15 cellular contexts compared by ENCODE assay signal in genomic region chr11:106424111-106424510, GRCh38.
DNase-seq lines count a peak whose midpoint lies in the region; ATAC-seq, FAIRE-seq and TF ChIP-seq lines count a peak whose summit lies in the region.
"Had no signal": no experiment of that assay in that cellular context is flagged by ENCODE, and none has a peak within 500 bp of the region (broad histone marks: within the 10 kb centered on the region; RNA-seq: fewer than 3 reads in every experiment).

No MANE protein-coding gene starts in this region.

- ATAC-seq in effector memory CD8-positive, alpha-beta T cell (replicated peaks): no peak
- ATAC-seq in activated T-helper 17 cell treated with anti-CD3 and anti-CD28 coated beads, Interleukin-2, amount 50 U/mL, for 72 hours (replicated peaks): no peak
- ATAC-seq: GM12878 had no signal

- dilution Hi-C loops in endothelial cell of umbilical vein (cut with MboI; ENCODE audit: extremely low pct_ligation_motif_present, low sequenced_read_pairs): no loop called here

- H3K4me1 Mint-ChIP-seq in effector memory CD8-positive, alpha-beta T cell (ENCODE audit: low read depth in 2 of 2): no peaks in the 10 kb centered on the region
- no peaks in the 10 kb centered on the region for H3K4me1 Mint-ChIP-seq in activated T-helper 17 cell treated with anti-CD3 and anti-CD28 coated beads, Interleukin-2, amount 50 U/mL, for 72 hours
- H3K4me1 Mint-ChIP-seq: activated naive CD4-positive, alpha-beta T cell treated with anti-CD3 and anti-CD28 coated beads, Interleukin-2, amount 50 U/mL, for 24 hours; naive B cell had no signal

- no peaks in the 10 kb centered on the region for H3K27me3 Mint-ChIP-seq in effector memory CD8-positive, alpha-beta T cell
- no peaks in the 10 kb centered on the region for H3K27me3 Mint-ChIP-seq in activated T-helper 17 cell treated with anti-CD3 and anti-CD28 coated beads, Interleukin-2, amount 50 U/mL, for 72 hours
- H3K27me3 Mint-ChIP-seq: activated naive CD4-positive, alpha-beta T cell treated with anti-CD3 and anti-CD28 coated beads, Interleukin-2, amount 50 U/mL, for 24 hours; naive B cell had no signal

- H3K9me3 Mint-ChIP-seq in effector memory CD8-positive, alpha-beta T cell: peaks cover 0 to 10% of the 10 kb centered on the region in 2 donors
- no peaks in the 10 kb centered on the region for H3K9me3 Mint-ChIP-seq in activated T-helper 17 cell treated with anti-CD3 and anti-CD28 coated beads, Interleukin-2, amount 50 U/mL, for 72 hours
- H3K9me3 Mint-ChIP-seq: activated naive CD4-positive, alpha-beta T cell treated with anti-CD3 and anti-CD28 coated beads, Interleukin-2, amount 50 U/mL, for 24 hours had no signal

- H2AFZ ChIP-seq in endothelial cell of umbilical vein (ENCODE audit: low read depth, low read length) (no peak overlapping the region), osteoblast (ENCODE audit: low read length) (peak overlapping the region; percentile 67)

- H3K9ac ChIP-seq in endothelial cell of umbilical vein (replicated peaks; ENCODE audit: extremely low read depth, insufficient read depth, low read length): no peak overlapping the region

- H3K27me3 ChIP-seq in endothelial cell of umbilical vein (ENCODE audit: control insufficient read depth in 2 of 2, insufficient read depth in 2 of 2, low read length in 2 of 2) (no peaks in the 10 kb centered on the region), osteoblast (ENCODE audit: insufficient read depth, low read length) (no peaks in the 10 kb centered on the region)
- H3K27me3 ChIP-seq: spleen had no signal

- H3K9me1 ChIP-seq in endothelial cell of umbilical vein (replicated peaks; ENCODE audit: control insufficient read depth, extremely low read depth, insufficient read depth, low read length): no peaks in the 10 kb centered on the region

- H3K36me3 Mint-ChIP-seq in effector memory CD8-positive, alpha-beta T cell (ENCODE audit: insufficient read depth): no peaks in the 10 kb centered on the region
- H3K36me3 Mint-ChIP-seq in activated T-helper 17 cell treated with anti-CD3 and anti-CD28 coated beads, Interleukin-2, amount 50 U/mL, for 72 hours (ENCODE audit: low read depth): no peaks in the 10 kb centered on the region
- H3K36me3 Mint-ChIP-seq: activated naive CD4-positive, alpha-beta T cell treated with anti-CD3 and anti-CD28 coated beads, Interleukin-2, amount 50 U/mL, for 24 hours; naive B cell had no signal

- FAIRE-seq in RCC 7860 (lab: Jason Lieb, UNC) (peak; percentile 80), endothelial cell of umbilical vein (lab: Jason Lieb, UNC) (no peak)
- FAIRE-seq: GM12878 had no signal

- H3K27ac ChIP-seq in endothelial cell of umbilical vein (ENCODE audit: insufficient read depth, low read depth, low read length) (no peak overlapping the region), osteoblast (ENCODE audit: low read depth, low read length) (peak overlapping the region; percentile 85)
- H3K27ac ChIP-seq: spleen had no signal

- no peak overlapping the region for H3K4me3 Mint-ChIP-seq in effector memory CD8-positive, alpha-beta T cell
- no peak overlapping the region for H3K4me3 Mint-ChIP-seq in activated T-helper 17 cell treated with anti-CD3 and anti-CD28 coated beads, Interleukin-2, amount 50 U/mL, for 72 hours
- H3K4me3 Mint-ChIP-seq: activated naive CD4-positive, alpha-beta T cell treated with anti-CD3 and anti-CD28 coated beads, Interleukin-2, amount 50 U/mL, for 24 hours; naive B cell had no signal

- H3K36me3 ChIP-seq in endothelial cell of umbilical vein (ENCODE audit: control insufficient read depth in 2 of 2, extremely low read depth in 1 of 2, insufficient read depth in 2 of 2, low read length in 2 of 2) (no peaks in the 10 kb centered on the region), osteoblast (ENCODE audit: insufficient read depth, low read length) (no peaks in the 10 kb centered on the region)
- H3K36me3 ChIP-seq: spleen had no signal

- BruUV-seq in endothelial cell of umbilical vein (replicated peaks; lab: Mats Ljungman, UMichigan): no TSS peak

- DNase-seq in EL (peak; percentile 87), RCC 7860 (ENCODE audit: low spot score) (peak; percentile 64), endothelial cell of umbilical vein (ENCODE audit: low read depth, low spot score) (no peak), osteoblast (ENCODE audit: insufficient read length, low spot score, missing footprints) (no peak), HuH-7.5 (ENCODE audit: low spot score) (no peak)
- no peak for DNase-seq in effector memory CD8-positive, alpha-beta T cell
- DNase-seq in stimulated activated CD4-positive, alpha-beta T cell treated with anti-CD3 and anti-CD28 coated beads, Interleukin-2, amount 100 ng/mL, for 24 hours: no peak
- DNase-seq: activated CD4-positive, alpha-beta T cell treated with anti-CD3 and anti-CD28 coated beads, Interleukin-2, amount 50 U/mL, for 4 hours; COR-L47; naive B cell; NCI-H524 treated with DMSO at 0.1 percent for 48 hours; spleen had no signal

- H3K4me1 ChIP-seq in endothelial cell of umbilical vein (ENCODE audit: control insufficient read depth, extremely low read depth, insufficient read depth, low read length): no peaks in the 10 kb centered on the region
- peaks cover 14% of the 10 kb centered on the region for H3K4me1 ChIP-seq in osteoblast (ENCODE audit: insufficient read depth, low read length)
- H3K4me1 ChIP-seq: spleen had no signal

- no peak overlapping the region for H3K27ac Mint-ChIP-seq in effector memory CD8-positive, alpha-beta T cell
- no peak overlapping the region for H3K27ac Mint-ChIP-seq in activated T-helper 17 cell treated with anti-CD3 and anti-CD28 coated beads, Interleukin-2, amount 50 U/mL, for 72 hours
- H3K27ac Mint-ChIP-seq: activated naive CD4-positive, alpha-beta T cell treated with anti-CD3 and anti-CD28 coated beads, Interleukin-2, amount 50 U/mL, for 24 hours; naive B cell had no signal

- no peaks in the 10 kb centered on the region for H3K9me3 ChIP-seq in endothelial cell of umbilical vein (replicated peaks; ENCODE audit: control insufficient read depth, insufficient read depth, low read length)
- no peaks in the 10 kb centered on the region for H3K9me3 ChIP-seq in osteoblast (ENCODE audit: low read depth, low read length)
- H3K9me3 ChIP-seq: spleen had no signal

- no peak overlapping the region for H3K4me2 ChIP-seq in endothelial cell of umbilical vein (ENCODE audit: insufficient read depth, low read length)
- H3K4me2 ChIP-seq in osteoblast (ENCODE audit: insufficient read depth, low read length): peak overlapping the region; percentile 76

- H4K20me1 ChIP-seq in endothelial cell of umbilical vein (replicated peaks; ENCODE audit: control insufficient read depth, extremely low read depth, insufficient read depth, low read length): no peaks in the 10 kb centered on the region
- H4K20me1 ChIP-seq in osteoblast (ENCODE audit: insufficient read depth, low read length): no peaks in the 10 kb centered on the region

- intact Hi-C loops in endothelial cell of umbilical vein (cut with micrococcal nuclease): no loop called here

- H3K79me2 ChIP-seq in endothelial cell of umbilical vein (ENCODE audit: control insufficient read depth, insufficient read depth, low read length) (no peaks in the 10 kb centered on the region), osteoblast (ENCODE audit: insufficient read depth, low read length) (no peaks in the 10 kb centered on the region)

- no peak for TF ChIP-seq CTCF in endothelial cell of umbilical vein (IDR thresholded peaks at IDR 0.05; ENCODE audit: extremely low read depth in 1 of 2, insufficient read depth in 1 of 2, low read depth in 1 of 2, low read length in 2 of 2)
- no peak for TF ChIP-seq CTCF in osteoblast (IDR thresholded peaks at IDR 0.05; ENCODE audit: extremely low read depth, low read depth, low read length)

- POLR2A ChIA-PET in endothelial cell of umbilical vein (lab: Charles Lee): no interaction called here

- CTCF ChIA-PET in endothelial cell of umbilical vein (lab: Charles Lee): interaction anchor here (0.7 to 1.0 kb wide), 2 partner anchors 14 to 59 kb away, joined by 3 read pairs; no protein-coding TSS in a partner anchor

- H3K4me3 ChIP-seq in endothelial cell of umbilical vein (replicated peaks in 1 of 3; ENCODE audit: insufficient read depth in 1 of 3, low read depth in 1 of 3, low read length in 3 of 3): no peak overlapping the region
- H3K4me3 ChIP-seq in osteoblast (ENCODE audit: insufficient read depth, low read length): peak overlapping the region; percentile 56
- H3K4me3 ChIP-seq: GM12878, spleen had no signal

- TF ChIP-seq POLR2A in endothelial cell of umbilical vein (IDR thresholded peaks at IDR 0.05; ENCODE audit: low read depth, low read length): no peak

TF ChIP-seq in endothelial cell of umbilical vein, 7 proteins besides CTCF, POLR2A, EP300 and RAD21:
- TF ChIP-seq GATA2 (IDR thresholded peaks at IDR 0.05; ENCODE audit: insufficient read depth, insufficient read length, low read depth, low read length) (no peak), MAX (IDR thresholded peaks at IDR 0.05; ENCODE audit: insufficient read depth, insufficient read length) (no peak), POLR2AphosphoS5 (IDR thresholded peaks at IDR 0.05; ENCODE audit: insufficient read depth, low read depth, low read length) (no peak), EZH2 (IDR thresholded peaks at IDR 0.05; ENCODE audit: borderline replicate concordance, low read depth, low read length, severe bottlenecking) (no peak), JUN (IDR thresholded peaks at IDR 0.05; ENCODE audit: borderline replicate concordance, insufficient read depth, insufficient read length, low read depth) (no peak), FOS (IDR thresholded peaks at IDR 0.05; ENCODE audit: borderline replicate concordance, insufficient read depth, low read length) (peak; percentile 14)

Comparison
In these comparisons a context has a peak if more than half of its experiments do, and no peak if none do; other contexts are left out.
1. DNase-seq: peak in EL (single experiment) and RCC 7860 (single experiment); none in endothelial cell of umbilical vein (single experiment), osteoblast (single experiment), effector memory CD8-positive, alpha-beta T cell (0 of 3), HuH-7.5 (single experiment) and stimulated activated CD4-positive, alpha-beta T cell treated with anti-CD3 and anti-CD28 coated beads, Interleukin-2, amount 100 ng/mL, for 24 hours (0 of 2).